Comparison of ENCODE assay signal across 14 cellular contexts in the genomic region with DNA sequence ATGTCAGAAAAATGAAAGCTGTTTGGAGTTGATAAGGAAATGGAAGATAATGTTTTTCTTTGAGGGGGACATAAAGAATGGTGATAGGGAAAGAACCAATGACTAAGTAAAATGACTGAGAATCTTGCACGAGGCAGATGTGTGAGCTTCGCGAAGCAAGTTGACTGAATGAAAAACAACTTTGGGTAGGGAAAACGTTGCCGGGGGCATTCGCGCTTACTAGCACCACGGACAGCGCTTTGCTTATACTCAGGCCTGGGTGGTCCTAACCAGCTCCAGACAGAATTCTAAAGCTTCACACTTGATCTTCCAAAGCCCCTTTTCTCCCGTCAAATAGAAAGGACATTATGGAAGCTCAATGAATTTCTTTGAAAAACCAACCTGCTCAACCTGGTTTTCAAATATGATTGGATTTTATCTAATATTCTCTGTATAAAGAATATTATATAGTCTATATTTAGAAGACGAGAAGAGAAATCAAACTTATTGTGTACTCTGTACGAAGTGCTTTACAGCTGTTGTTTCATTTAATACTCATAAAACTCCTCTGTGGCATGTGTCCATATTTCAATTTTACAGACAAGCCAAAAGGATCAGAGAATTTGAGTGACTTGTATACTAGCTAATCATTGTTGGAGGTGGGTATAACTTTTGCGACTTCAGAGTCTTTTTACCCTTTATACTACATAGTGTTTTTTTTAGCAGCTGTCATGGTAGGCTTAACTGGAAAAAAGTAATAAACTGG. TPM values are rescaled to one million over a fixed set of nuclear protein-coding genes. Genes with fewer than 3 reads are reported as not detected.
DNase-seq lines count a peak whose midpoint lies in the region; ATAC-seq, FAIRE-seq and TF ChIP-seq lines count a peak whose summit lies in the region.
"Had no signal": no experiment of that assay in that cellular context is flagged by ENCODE, and none has a peak within 500 bp of the region (broad histone marks: within the 10 kb centered on the region; RNA-seq: fewer than 3 reads in every experiment).

No MANE protein-coding gene starts in this region.

- H3K9ac ChIP-seq in H1 (replicated peaks in 1 of 4; ENCODE audit: extremely low read depth in 1 of 4, low read depth in 3 of 4, low read length in 3 of 4), result no peak overlapping the region

- peaks cover 2 to 19% (median 12%) of the 10 kb centered on the region in 4 donors for H3K4me1 Mint-ChIP-seq in naive thymus-derived CD8-positive, alpha-beta T cell

- peaks cover 40% of the 10 kb centered on the region for H3K27me3 ChIP-seq in H7 (ENCODE audit: control insufficient read depth, insufficient read depth, low read length)
- H3K27me3 ChIP-seq in H1 (replicated peaks in 1 of 4; ENCODE audit: control insufficient read depth in 3 of 4, extremely low read depth in 1 of 4, insufficient read depth in 3 of 4, low read length in 3 of 4), result peaks cover 8 to 42% (median 26%) of the 10 kb centered on the region in 4 experiments

- H3K4me3 ChIP-seq in H7 (ENCODE audit: insufficient read depth, low read depth, low read length) (no peak overlapping the region), H1 (ENCODE audit: extremely low read depth in 1 of 4, insufficient read depth in 2 of 4, low read depth in 3 of 4, low read length in 4 of 4) (no peak overlapping the region)
- H3K4me3 ChIP-seq: esophagus muscularis mucosa, right atrium auricular region had no signal

- 38% methylated on average over 13 of the region's 13 CpGs; no CpG with 5 or more reads in 1 of the 2 experiments for WGBS in H1 (ENCODE audit: extremely low coverage in 1 of 2, insufficient coverage in 1 of 2, insufficient read length in 1 of 2, insufficient replicate concordance in 2 of 2, low coverage in 1 of 2, low lambda C conversion rate in 2 of 2, missing lambda C conversion rate in 1 of 2), 2 experiments

- no peak overlapping the region for H3K4me3 Mint-ChIP-seq in naive thymus-derived CD8-positive, alpha-beta T cell
- H3K4me3 Mint-ChIP-seq: activated T-helper 1 cell treated with anti-CD3 and anti-CD28 coated beads, Interleukin-12 subunit alpha, Interleukin-12 subunit beta, Interleukin-2, Interleukin-4 antibody, amounts not matched to agents 30 ng/mL and 10 ng/mL and 1 ng/mL, durations not matched to agents 14 hours and 24 hours and 36 hours had no signal

- no peak overlapping the region for H4K91ac ChIP-seq in H1 (replicated peaks; ENCODE audit: insufficient read length, low read length)

- POLR2A ChIA-PET in H1 (lab: Charles Lee; ENCODE audit: partially characterized antibody), result interaction anchor here (0.6 kb wide), 1 partner anchor 15 kb away, joined by 3 read pairs; no protein-coding TSS in a partner anchor
- POLR2A ChIA-PET in naive thymus-derived CD8-positive, alpha-beta T cell (lab: Charles Lee), result no interaction called here

- peaks cover 0 to 5% (median 4%) of the 10 kb centered on the region in 3 donors for H3K36me3 Mint-ChIP-seq in naive thymus-derived CD8-positive, alpha-beta T cell
- H3K36me3 Mint-ChIP-seq: CD4-positive, CD25-positive, alpha-beta regulatory T cell had no signal

- no peak overlapping the region for H4K8ac ChIP-seq in H1 (ENCODE audit: extremely low read depth, insufficient read depth, low read length)

- peak; percentile 71 for DNase-seq in H7
- peak; percentile 90 for DNase-seq in OCI-M1 (lab: John Stamatoyannopoulos, UW)
- peak in 1 of 2 experiments; percentile 78 for DNase-seq in H1 (ENCODE audit: low read depth in 1 of 2, low spot score in 2 of 2)
- peak in 3 of 10 donors; percentile 14 to 29 (median 22) for DNase-seq in naive thymus-derived CD8-positive, alpha-beta T cell
- no peak for DNase-seq in central memory CD4-positive, alpha-beta T cell
- DNase-seq: NCI-H748 treated with DMSO at 0.1 percent for 48 hours, SIG-M5 had no signal

- H3K4me1 ChIP-seq in H1 (replicated peaks in 1 of 4; ENCODE audit: control insufficient read depth in 3 of 4, insufficient read depth in 4 of 4, low read length in 3 of 4), result peaks cover 2 to 3% (median 3%) of the 10 kb centered on the region in 4 experiments; a peak in 5 of 7 replicates

- TF ChIP-seq RAD21 in H1 (IDR thresholded peaks at IDR 0.05 in 1 of 2, conservative IDR thresholded peaks at IDR 0.05 in 1 of 2; ENCODE audit: low read depth in 2 of 2, low read length in 2 of 2), result peak; percentile 11; a peak in 1 of 4 replicates

- peaks cover 0 to 5% of the 10 kb centered on the region in 2 experiments for H4K20me1 ChIP-seq in H1 (replicated peaks in 1 of 2; ENCODE audit: control insufficient read depth in 1 of 2, insufficient read depth in 2 of 2, low read length in 2 of 2)

- no peak overlapping the region for H3K4ac ChIP-seq in H1 (replicated peaks; ENCODE audit: insufficient read length, low read depth, low read length)

- H3K79me1 ChIP-seq in H1 (ENCODE audit: low read depth, low read length), result no peaks in the 10 kb centered on the region

- TF ChIP-seq CTCF in H1 (IDR thresholded peaks at IDR 0.05; ENCODE audit: control extremely low read depth in 1 of 3, insufficient read depth in 1 of 3, low read depth in 1 of 3, low read length in 3 of 3), result no peak

- no peak overlapping the region for H3K18ac ChIP-seq in H1 (ENCODE audit: extremely low read depth, low read length)

- no peak overlapping the region for H3K27ac Mint-ChIP-seq in naive thymus-derived CD8-positive, alpha-beta T cell
- H3K27ac Mint-ChIP-seq: activated T-helper 1 cell treated with anti-CD3 and anti-CD28 coated beads, Interleukin-12 subunit alpha, Interleukin-12 subunit beta, Interleukin-2, Interleukin-4 antibody, amounts not matched to agents 30 ng/mL and 10 ng/mL and 1 ng/mL, durations not matched to agents 14 hours and 24 hours and 36 hours; CD4-positive, CD25-positive, alpha-beta regulatory T cell had no signal

- H3K9me3 Mint-ChIP-seq in naive thymus-derived CD8-positive, alpha-beta T cell, result peaks cover 0 to 11% (median 2%) of the 10 kb centered on the region in 9 donors
- H3K9me3 Mint-ChIP-seq: activated T-helper 1 cell treated with anti-CD3 and anti-CD28 coated beads, Interleukin-12 subunit alpha, Interleukin-12 subunit beta, Interleukin-2, Interleukin-4 antibody, amounts not matched to agents 30 ng/mL and 10 ng/mL and 1 ng/mL, durations not matched to agents 14 hours and 24 hours and 36 hours had no signal

- H2AK5ac ChIP-seq in H1 (ENCODE audit: low read depth, low read length), result no peak overlapping the region

- H2BK12ac ChIP-seq in H1 (ENCODE audit: low read depth, low read length), result no peak overlapping the region

- H3K79me2 ChIP-seq in H1 (ENCODE audit: control insufficient read depth in 1 of 2, insufficient read depth in 2 of 2, low read length in 2 of 2), result no peaks in the 10 kb centered on the region

- peak; percentile 92 for FAIRE-seq in H1 (lab: Jason Lieb, UNC)
- FAIRE-seq: bronchial epithelial cell had no signal

- TF ChIP-seq EP300 in H1 (IDR thresholded peaks at IDR 0.05; ENCODE audit: borderline replicate concordance in 1 of 2, low read depth in 2 of 2, low read length in 2 of 2), result no peak

- no peak overlapping the region for H2BK20ac ChIP-seq in H1 (ENCODE audit: low read length)

- H2AFZ ChIP-seq in H1 (ENCODE audit: low read length), result no peak overlapping the region

- H3K36me3 ChIP-seq in H7 (replicated peaks; ENCODE audit: control insufficient read depth, insufficient read depth, low read length), result no peaks in the 10 kb centered on the region
- no peaks in the 10 kb centered on the region; a peak in 1 of 8 replicates for H3K36me3 ChIP-seq in H1 (ENCODE audit: control insufficient read depth in 2 of 4, insufficient read depth in 4 of 4, low read length in 3 of 4)
- H3K36me3 ChIP-seq: esophagus muscularis mucosa, right atrium auricular region had no signal

- H2BK15ac ChIP-seq in H1 (ENCODE audit: low read length), result no peak overlapping the region

- H4K5ac ChIP-seq in H1 (ENCODE audit: insufficient read length, low read depth, low read length), result no peak overlapping the region

- H3K23me2 ChIP-seq in H1 (ENCODE audit: low read depth, low read length), result peaks cover 8% of the 10 kb centered on the region; the same call in 1 of the 2 replicates

- H3K9me3 ChIP-seq in H1 (ENCODE audit: insufficient read depth in 2 of 2, low read depth in 1 of 2, low read length in 1 of 2), result no peaks in the 10 kb centered on the region
- H3K9me3 ChIP-seq: esophagus muscularis mucosa, right atrium auricular region had no signal

- peaks cover 29 to 69% (median 40%) of the 10 kb centered on the region in 5 donors for H3K27me3 Mint-ChIP-seq in naive thymus-derived CD8-positive, alpha-beta T cell

- CTCF ChIA-PET in H1 (lab: Charles Lee; ENCODE audit: partially characterized antibody), result interaction anchor here (0.7 to 2.4 kb wide), 18 partner anchors 11 to 235 kb away, joined by 3 to 14 read pairs (median 3); a partner anchor contains a TSS

- H3K23ac ChIP-seq in H1 (ENCODE audit: insufficient read length), result no peak overlapping the region

- no peak overlapping the region for H2BK120ac ChIP-seq in H1 (replicated peaks; ENCODE audit: low read depth, low read length)

- no peak overlapping the region for H3K27ac ChIP-seq in H1 (ENCODE audit: low read depth, low read length)
- H3K27ac ChIP-seq: esophagus muscularis mucosa, right atrium auricular region had no signal

- TF ChIP-seq POLR2A in H1 (IDR thresholded peaks at IDR 0.05; ENCODE audit: control extremely low read depth in 1 of 2, low read depth in 2 of 2, low read length in 2 of 2), result no peak

- H3K14ac ChIP-seq in H1 (ENCODE audit: insufficient read length), result no peak overlapping the region

- peak; percentile 27 to 57 for ATAC-seq in naive thymus-derived CD8-positive, alpha-beta T cell
- no peak for ATAC-seq in HG02642 (IDR thresholded peaks at IDR 0.05; ENCODE audit: poor library complexity, unreplicated experiment)
- ATAC-seq in HG03354 (IDR thresholded peaks at IDR 0.05; ENCODE audit: poor library complexity, severe bottlenecking, unreplicated experiment), result no peak

- H2BK5ac ChIP-seq in H1 (ENCODE audit: low read depth, low read length), result no peak overlapping the region

- no peak overlapping the region for H3K4me2 ChIP-seq in H1 (ENCODE audit: insufficient read depth in 1 of 2, low read depth in 2 of 2, low read length in 2 of 2)

- H3K56ac ChIP-seq in H1 (replicated peaks; ENCODE audit: insufficient read length, low read depth, low read length), result no peak overlapping the region

RNA-seq across cellular contexts. Expression of a gene that starts 1.9 kb away (rescaled TPM):
- total RNA-seq in H7 (2014; rRNA removed; shearing (Covaris generic)), result 0.76 TPM in 1 of 2 replicates, not detected in the other
- 0.31 and 0.88 TPM in 2 replicates for total RNA-seq in H1 (2021; fragmentation: NEBNext Ultra II Directional; extraction: Animal tissue kit (Norgen Biotek cat#: 25700))
- 0.11 and 0.20 TPM in 2 replicates for polyA plus RNA-seq in H1 (2011; rRNA removed)
- polyA plus RNA-seq in H1 (2011; cell fraction: cytosol; rRNA removed), result 0.06 TPM
- polyA plus RNA-seq in H1 (2011; cell fraction: nucleus; rRNA removed), result 0.07 TPM
- 0.10 to 0.80 TPM (median 0.17 TPM) in 4 replicates for polyA plus RNA-seq in H1 (2012, experiment 1 of 2)
- not detected for polyA plus RNA-seq in H1 (2012, experiment 2 of 2)
- 0.10 TPM for polyA plus RNA-seq in H1 (2013, experiment 1 of 2)
- 0.15 TPM for polyA plus RNA-seq in H1 (2013, experiment 2 of 2)
- polyA minus RNA-seq in H1 (2011; rRNA and poly(A)+ RNA removed), result not detected in 2 replicates
- polyA minus RNA-seq in H1 (2011; cell fraction: cytosol; rRNA and poly(A)+ RNA removed), result not detected
- 2.1 TPM for polyA minus RNA-seq in H1 (2011; cell fraction: nucleus; rRNA and poly(A)+ RNA removed)
- not detected for total RNA-seq in naive thymus-derived CD8-positive, alpha-beta T cell
- polyA plus RNA-seq in naive thymus-derived CD8-positive, alpha-beta T cell, result under 1 TPM in 2 of 3 donors, not detected in 1; 0.17 to 0.31 TPM

RNA-seq across cellular contexts. Expression of a gene that starts 16.5 kb away (rescaled TPM):
- 0.07 TPM in 1 of 2 replicates, not detected in the other for total RNA-seq in H7 (2014; rRNA removed; shearing (Covaris generic))
- total RNA-seq in H1 (2021; fragmentation: NEBNext Ultra II Directional; extraction: Animal tissue kit (Norgen Biotek cat#: 25700)), result not detected in 2 replicates
- polyA plus RNA-seq in H1 (2011; rRNA removed), result not detected in 2 replicates
- not detected for polyA plus RNA-seq in H1 (2011; cell fraction: cytosol; rRNA removed)
- not detected for polyA plus RNA-seq in H1 (2011; cell fraction: nucleus; rRNA removed)
- not detected in 4 replicates for polyA plus RNA-seq in H1 (2012, experiment 1 of 2)
- not detected for polyA plus RNA-seq in H1 (2012, experiment 2 of 2)
- not detected for polyA plus RNA-seq in H1 (2013, experiment 1 of 2)
- polyA plus RNA-seq in H1 (2013, experiment 2 of 2), result not detected
- polyA minus RNA-seq in H1 (2011; rRNA and poly(A)+ RNA removed), result not detected in 2 replicates
- polyA minus RNA-seq in H1 (2011; cell fraction: cytosol; rRNA and poly(A)+ RNA removed), result not detected
- polyA minus RNA-seq in H1 (2011; cell fraction: nucleus; rRNA and poly(A)+ RNA removed), result not detected
- under 1 TPM in 1 of 2 experiments, not detected in 1; 0.60 TPM for total RNA-seq in naive thymus-derived CD8-positive, alpha-beta T cell
- not detected for polyA plus RNA-seq in naive thymus-derived CD8-positive, alpha-beta T cell
- total RNA-seq: right atrium auricular region had no signal

RNA-seq across cellular contexts. Expression of a gene that starts 16.9 kb away (rescaled TPM):
- total RNA-seq in H7 (2014; rRNA removed; shearing (Covaris generic)), result not detected in 2 replicates
- 0.69 and 0.73 TPM in 2 replicates for total RNA-seq in H1 (2021; fragmentation: NEBNext Ultra II Directional; extraction: Animal tissue kit (Norgen Biotek cat#: 25700))
- 0.51 and 0.91 TPM in 2 replicates for polyA plus RNA-seq in H1 (2011; rRNA removed)
- polyA plus RNA-seq in H1 (2011; cell fraction: cytosol; rRNA removed), result 0.52 TPM
- polyA plus RNA-seq in H1 (2011; cell fraction: nucleus; rRNA removed), result 0.50 TPM
- polyA plus RNA-seq in H1 (2012, experiment 1 of 2), result 0.21 to 0.46 TPM (median 0.37 TPM) in 3 of 4 replicates, not detected in the other
- 0.56 TPM for polyA plus RNA-seq in H1 (2012, experiment 2 of 2)
- 0.85 TPM for polyA plus RNA-seq in H1 (2013, experiment 1 of 2)
- polyA plus RNA-seq in H1 (2013, experiment 2 of 2), result 0.77 TPM
- polyA minus RNA-seq in H1 (2011; rRNA and poly(A)+ RNA removed), result not detected in 2 replicates
- 1.1 TPM for polyA minus RNA-seq in H1 (2011; cell fraction: cytosol; rRNA and poly(A)+ RNA removed)
- 3.7 TPM for polyA minus RNA-seq in H1 (2011; cell fraction: nucleus; rRNA and poly(A)+ RNA removed)
- under 1 TPM; 0.60 to 0.94 TPM for total RNA-seq in naive thymus-derived CD8-positive, alpha-beta T cell
- 1 to 10 TPM in 1 of 3 donors, under 1 TPM in 1, not detected in 1; 0.16 to 4.6 TPM for polyA plus RNA-seq in naive thymus-derived CD8-positive, alpha-beta T cell

Comparison
In these comparisons a context has a peak if more than half of its experiments do, and no peak if none do; other contexts are left out.
1. ATAC-seq: peak in naive thymus-derived CD8-positive, alpha-beta T cell (2 of 2); none in HG02642 (single experiment) and HG03354 (single experiment).